Comparison of ENCODE assay signal across 20 cellular contexts in genomic region chr12:105288311-105288996, GRCh38.
"Had no signal": no experiment of that assay in that cellular context is flagged by ENCODE, and none has a peak within 500 bp of the region (broad histone marks: within the 10 kb centered on the region; RNA-seq: fewer than 3 reads in every experiment).

No MANE protein-coding gene starts in this region.

- FAIRE-seq: TTC549 had no signal

- DNase-seq: activated B cell treated with CpG ODN at 0.5 μM for 24 hours; activated CD4-positive, alpha-beta T cell treated with anti-CD3 and anti-CD28 coated beads, Interleukin-2, amount 10 ng/mL, durations not matched to agents 7 days and 5 days; activated CD8-positive, alpha-beta memory T cell treated with anti-CD3 and anti-CD28 coated beads, Interleukin-2, amount 50 U/mL, for 48 hours; activated naive CD8-positive, alpha-beta T cell treated with anti-CD3 and anti-CD28 coated beads, Interleukin-2, amount 10 ng/mL, durations not matched to agents 7 days and 5 days; activated T-cell treated with anti-CD3 and anti-CD28 coated beads, Interleukin-2, amount 50 U/mL, for 72 hours; cerebellar nuclear complex; effector memory CD8-positive, alpha-beta T cell; heart right ventricle; left colon; naive B cell; posterior cingulate gyrus; retina; stimulated activated CD4-positive, alpha-beta T cell treated with anti-CD3 and anti-CD28 coated beads, Interleukin-2, amount 100 ng/mL, for 48 hours; stimulated activated naive CD8-positive, alpha-beta T cell treated with anti-CD3 and anti-CD28 coated beads, Interleukin-15, Interleukin-2, amounts not matched to agents 100 U/mL and 50 U/mL, for 24 hours had no signal

- H3K36me3 ChIP-seq: brain microvascular endothelial cell, gastroesophageal sphincter, heart right ventricle had no signal

- H3K4me3 Mint-ChIP-seq: activated B cell treated with CpG ODN at 0.5 μM for 24 hours; activated CD4-positive, alpha-beta T cell treated with anti-CD3 and anti-CD28 coated beads, Interleukin-2, amount 10 ng/mL, durations not matched to agents 7 days and 5 days; activated naive CD8-positive, alpha-beta T cell treated with anti-CD3 and anti-CD28 coated beads, Interleukin-2, amount 10 ng/mL, durations not matched to agents 7 days and 5 days; activated T-cell treated with anti-CD3 and anti-CD28 coated beads, Interleukin-2, amount 50 U/mL, for 72 hours; dendritic cell treated with granulocyte-macrophage colony-stimulating factor and Interleukin-4, amounts not matched to agents 40 ng/mL and 50 ng/mL, for 4 days; effector memory CD8-positive, alpha-beta T cell; naive B cell; type B pancreatic cell had no signal

- H3K9me3 ChIP-seq: gastroesophageal sphincter, heart right ventricle had no signal

- H3K4me1 Mint-ChIP-seq: activated B cell treated with CpG ODN at 0.5 μM for 24 hours; activated CD4-positive, alpha-beta T cell treated with anti-CD3 and anti-CD28 coated beads, Interleukin-2, amount 10 ng/mL, durations not matched to agents 7 days and 5 days; activated naive CD8-positive, alpha-beta T cell treated with anti-CD3 and anti-CD28 coated beads, Interleukin-2, amount 10 ng/mL, durations not matched to agents 7 days and 5 days; naive B cell had no signal

- H3K9me3 Mint-ChIP-seq: activated B cell treated with CpG ODN at 0.5 μM for 24 hours; activated CD4-positive, alpha-beta T cell treated with anti-CD3 and anti-CD28 coated beads, Interleukin-2, amount 10 ng/mL, durations not matched to agents 7 days and 5 days; activated T-cell treated with anti-CD3 and anti-CD28 coated beads, Interleukin-2, amount 50 U/mL, for 72 hours; dendritic cell treated with granulocyte-macrophage colony-stimulating factor and Interleukin-4, amounts not matched to agents 40 ng/mL and 50 ng/mL, for 4 days; effector memory CD8-positive, alpha-beta T cell; type B pancreatic cell had no signal

- H3K36me3 Mint-ChIP-seq: naive B cell, type B pancreatic cell had no signal

- H3K27me3 ChIP-seq: brain microvascular endothelial cell had no signal

- ATAC-seq: effector memory CD8-positive, alpha-beta T cell; gastroesophageal sphincter; heart right ventricle; left colon; stimulated activated naive CD8-positive, alpha-beta T cell treated with anti-CD3 and anti-CD28 coated beads, Interleukin-15, Interleukin-2, amounts not matched to agents 100 U/mL and 50 U/mL, for 24 hours had no signal

- H3K27ac Mint-ChIP-seq: activated B cell treated with CpG ODN at 0.5 μM for 24 hours; activated CD4-positive, alpha-beta T cell treated with anti-CD3 and anti-CD28 coated beads, Interleukin-2, amount 10 ng/mL, durations not matched to agents 7 days and 5 days; activated naive CD8-positive, alpha-beta T cell treated with anti-CD3 and anti-CD28 coated beads, Interleukin-2, amount 10 ng/mL, durations not matched to agents 7 days and 5 days; activated T-cell treated with anti-CD3 and anti-CD28 coated beads, Interleukin-2, amount 50 U/mL, for 72 hours; dendritic cell treated with granulocyte-macrophage colony-stimulating factor and Interleukin-4, amounts not matched to agents 40 ng/mL and 50 ng/mL, for 4 days; effector memory CD8-positive, alpha-beta T cell; naive B cell; type B pancreatic cell had no signal

- H3K4me1 ChIP-seq: gastroesophageal sphincter, heart right ventricle had no signal

- H3K4me3 ChIP-seq: gastroesophageal sphincter, heart right ventricle, lung had no signal

- H3K27ac ChIP-seq: brain microvascular endothelial cell, gastroesophageal sphincter, heart right ventricle had no signal
